In genomic region chr15:90099072-90099867, GRCh38 we compare ENCODE assay signal across 9 cellular contexts. TPM values are rescaled to one million over a fixed set of nuclear protein-coding genes. Genes with fewer than 3 reads are reported as not detected.
DNase-seq lines count a peak whose midpoint lies in the region; ATAC-seq, FAIRE-seq and TF ChIP-seq lines count a peak whose summit lies in the region.
"Had no signal": no experiment of that assay in that cellular context is flagged by ENCODE, and none has a peak within 500 bp of the region (broad histone marks: within the 10 kb centered on the region; RNA-seq: fewer than 3 reads in every experiment).

No MANE protein-coding gene starts in this region.

- no peak overlapping the region for H2BK5ac ChIP-seq in H1 (ENCODE audit: low read depth, low read length)

- H3K56ac ChIP-seq in H1 (replicated peaks; ENCODE audit: insufficient read length, low read depth, low read length) = no peak overlapping the region

- H3K27ac ChIP-seq in H1 (ENCODE audit: low read depth, low read length) = no peak overlapping the region
- H3K27ac ChIP-seq in spleen = peak overlapping the region; percentile 67 to 96 (median 91)

- TF ChIP-seq RAD21 in H1 (IDR thresholded peaks at IDR 0.05 in 1 of 2, conservative IDR thresholded peaks at IDR 0.05 in 1 of 2; ENCODE audit: low read depth in 2 of 2, low read length in 2 of 2) = no peak

- H2BK12ac ChIP-seq in H1 (ENCODE audit: low read depth, low read length) = 0 out of 2 replicates have a peak overlapping the region, but pooled peaks have one; percentile 17

- peak; percentile 20 for TF ChIP-seq POLR2A in GM19099 (IDR thresholded peaks at IDR 0.05; ENCODE audit: extremely low read depth, insufficient read length, low read depth)
- TF ChIP-seq POLR2A in H1 (IDR thresholded peaks at IDR 0.05; ENCODE audit: control extremely low read depth in 1 of 2, low read depth in 2 of 2, low read length in 2 of 2) = no peak
- no peak for TF ChIP-seq POLR2A in spleen (IDR thresholded peaks at IDR 0.05)

- H3K23ac ChIP-seq in H1 (ENCODE audit: insufficient read length) = no peak overlapping the region

- no peaks in the 10 kb centered on the region; a peak in 1 of 4 replicates for H3K79me2 ChIP-seq in H1 (ENCODE audit: control insufficient read depth in 1 of 2, insufficient read depth in 2 of 2, low read length in 2 of 2)

- no peak overlapping the region for H4K91ac ChIP-seq in H1 (replicated peaks; ENCODE audit: insufficient read length, low read length)

- peaks cover 0 to 15% (median 7%) of the 10 kb centered on the region in 4 experiments; a peak in 6 of 7 replicates for H3K4me1 ChIP-seq in H1 (replicated peaks in 1 of 4; ENCODE audit: control insufficient read depth in 3 of 4, insufficient read depth in 4 of 4, low read length in 3 of 4)
- H3K4me1 ChIP-seq in spleen = peaks cover 36 to 87% (median 75%) of the 10 kb centered on the region in 6 donors

- no peak overlapping the region for H3K4me2 ChIP-seq in H1 (ENCODE audit: insufficient read depth in 1 of 2, low read depth in 2 of 2, low read length in 2 of 2)

- FAIRE-seq in H1 (lab: Jason Lieb, UNC) = no peak

- no peak overlapping the region for H3K14ac ChIP-seq in H1 (ENCODE audit: insufficient read length)

- POLR2A ChIA-PET in H1 (lab: Charles Lee; ENCODE audit: partially characterized antibody) = interaction anchor here (1.0 to 1.4 kb wide), 3 partner anchors 100 to 744 kb away, joined by 3 read pairs; no protein-coding TSS in a partner anchor

- H2BK20ac ChIP-seq in H1 (ENCODE audit: low read length) = no peak overlapping the region

- ATAC-seq in HG03432 (IDR thresholded peaks at IDR 0.05; ENCODE audit: unreplicated experiment) (no peak), HG03521 (IDR thresholded peaks at IDR 0.05; ENCODE audit: unreplicated experiment) (no peak)
- ATAC-seq: left colon had no signal

- peaks cover 2% of the 10 kb centered on the region; the same call in 1 of the 2 replicates for H3K79me1 ChIP-seq in H1 (ENCODE audit: low read depth, low read length)

- H3K9ac ChIP-seq in H1 (replicated peaks in 1 of 4; ENCODE audit: extremely low read depth in 1 of 4, low read depth in 3 of 4, low read length in 3 of 4) = no peak overlapping the region

- no peak for TF ChIP-seq EP300 in H1 (IDR thresholded peaks at IDR 0.05; ENCODE audit: borderline replicate concordance in 1 of 2, low read depth in 2 of 2, low read length in 2 of 2)

- H4K20me1 ChIP-seq in H1 (replicated peaks in 1 of 2; ENCODE audit: control insufficient read depth in 1 of 2, insufficient read depth in 2 of 2, low read length in 2 of 2) = peaks cover 5 to 21% of the 10 kb centered on the region in 2 experiments

- no peak overlapping the region for H4K8ac ChIP-seq in H1 (ENCODE audit: extremely low read depth, insufficient read depth, low read length)

- H3K36me3 ChIP-seq in H1 (ENCODE audit: control insufficient read depth in 2 of 4, insufficient read depth in 4 of 4, low read length in 3 of 4) = no peaks in the 10 kb centered on the region
- H3K36me3 ChIP-seq in spleen = no peaks in the 10 kb centered on the region

- no peak overlapping the region for H2BK15ac ChIP-seq in H1 (ENCODE audit: low read length)

- no peak overlapping the region for H2AK5ac ChIP-seq in H1 (ENCODE audit: low read depth, low read length)

- TF ChIP-seq CTCF in H1 (IDR thresholded peaks at IDR 0.05; ENCODE audit: control extremely low read depth in 1 of 3, insufficient read depth in 1 of 3, low read depth in 1 of 3, low read length in 3 of 3) (no peak), spleen (IDR thresholded peaks at IDR 0.05 in 8 of 11, conservative IDR thresholded peaks at IDR 0.05 in 3 of 11) (peak in 1 of 11 experiments; percentile 19)

- H2BK120ac ChIP-seq in H1 (replicated peaks; ENCODE audit: low read depth, low read length) = no peak overlapping the region

- no peak overlapping the region for H4K5ac ChIP-seq in H1 (ENCODE audit: insufficient read length, low read depth, low read length)

- H3K18ac ChIP-seq in H1 (ENCODE audit: extremely low read depth, low read length) = no peak overlapping the region

- intact Hi-C loops in spleen (cut with DNase I; ENCODE audit: low total_unique reads) = no loop called here

- H3K4me3 ChIP-seq in H1 (ENCODE audit: extremely low read depth in 1 of 4, insufficient read depth in 2 of 4, low read depth in 3 of 4, low read length in 4 of 4) = no peak overlapping the region
- peak overlapping the region in 1 of 8 donors; percentile 98 for H3K4me3 ChIP-seq in spleen

- H3K9me3 ChIP-seq in H1 (ENCODE audit: insufficient read depth in 2 of 2, low read depth in 1 of 2, low read length in 1 of 2) = no peaks in the 10 kb centered on the region
- no peaks in the 10 kb centered on the region for H3K9me3 ChIP-seq in spleen

- CTCF ChIA-PET in H1 (lab: Charles Lee; ENCODE audit: partially characterized antibody) = interaction anchor here (0.5 to 7.2 kb wide), 11 partner anchors 12 to 711 kb away, joined by 3 to 56 read pairs (median 3); no protein-coding TSS in a partner anchor

- H3K27me3 ChIP-seq in H1 (replicated peaks in 1 of 4; ENCODE audit: control insufficient read depth in 3 of 4, extremely low read depth in 1 of 4, insufficient read depth in 3 of 4, low read length in 3 of 4) (peaks cover 0 to 12% (median 10%) of the 10 kb centered on the region in 4 experiments; a peak in 6 of 7 replicates), spleen (replicated peaks in 1 of 7) (no peaks in the 10 kb centered on the region)

- H3K23me2 ChIP-seq in H1 (ENCODE audit: low read depth, low read length) = peaks cover 9% of the 10 kb centered on the region

- DNase-seq in T-helper 2 cell (peak in 3 of 5 experiments; percentile 23 to 80 (median 60)), H1 (ENCODE audit: low read depth in 1 of 2, low spot score in 2 of 2) (no peak), spleen (peak; percentile 81), putamen (ENCODE audit: low spot score) (no peak), globus pallidus (ENCODE audit: low spot score) (no peak)

- WGBS in H1 (ENCODE audit: extremely low coverage in 1 of 2, insufficient coverage in 1 of 2, insufficient read length in 1 of 2, insufficient replicate concordance in 2 of 2, low coverage in 1 of 2, low lambda C conversion rate in 2 of 2, missing lambda C conversion rate in 1 of 2), 2 experiments = 82% methylated on average over 10 of the region's 10 CpGs; no CpG with 5 or more reads in 1 of the 2 experiments
- WGBS in spleen, 5 donors = 58 to 73% (median 70%) methylated on average over 10 of the region's 10 CpGs

- H3K4ac ChIP-seq in H1 (replicated peaks; ENCODE audit: insufficient read length, low read depth, low read length) = no peak overlapping the region

- no peak overlapping the region for H2AFZ ChIP-seq in H1 (ENCODE audit: low read length)

TF ChIP-seq in H1, 55 proteins besides CTCF, POLR2A, EP300 and RAD21:
- no peak for TF ChIP-seq EGR1 (IDR thresholded peaks at IDR 0.05; ENCODE audit: borderline replicate concordance, low read depth, low read length)
- no peak for TF ChIP-seq BCL11A (IDR thresholded peaks at IDR 0.05; ENCODE audit: low read depth in 2 of 2, low read length in 2 of 2)
- no peak for TF ChIP-seq BRCA1 (IDR thresholded peaks at IDR 0.05; ENCODE audit: low read depth, low read length)
- TF ChIP-seq SIRT6 (IDR thresholded peaks at IDR 0.05; ENCODE audit: low read length) = no peak
- no peak for TF ChIP-seq PHF8 (conservative IDR thresholded peaks at IDR 0.05; ENCODE audit: low read depth, low read length)
- TF ChIP-seq SAP30 (IDR thresholded peaks at IDR 0.05; ENCODE audit: insufficient read depth, insufficient replicate concordance, low read length) = no peak
- TF ChIP-seq TCF12 (IDR thresholded peaks at IDR 0.05; ENCODE audit: low read depth, low read length) = no peak
- no peak for TF ChIP-seq HDAC2 (IDR thresholded peaks at IDR 0.05; ENCODE audit: borderline replicate concordance in 1 of 2, low read depth in 2 of 2, low read length in 2 of 2)
- no peak for TF ChIP-seq ZNF274 (IDR thresholded peaks at IDR 0.05; ENCODE audit: borderline replicate concordance, extremely low read depth, low read length)
- no peak for TF ChIP-seq TEAD4 (IDR thresholded peaks at IDR 0.05; ENCODE audit: low read depth, low read length)
- no peak for TF ChIP-seq SIX5 (IDR thresholded peaks at IDR 0.05; ENCODE audit: low read depth, low read length)
- TF ChIP-seq SP4 (IDR thresholded peaks at IDR 0.05; ENCODE audit: low read length) = no peak
- no peak for TF ChIP-seq TBP (IDR thresholded peaks at IDR 0.05; ENCODE audit: low read depth, low read length)
- TF ChIP-seq SUZ12 (IDR thresholded peaks at IDR 0.05; ENCODE audit: low read length) = no peak
- TF ChIP-seq KDM4A (IDR thresholded peaks at IDR 0.05; ENCODE audit: low read depth, low read length, severe bottlenecking) = no peak
- no peak for TF ChIP-seq JUND (IDR thresholded peaks at IDR 0.05; ENCODE audit: low read length)

RNA-seq across cellular contexts. Expression of gene IDH2, which starts 3.0 kb away (rescaled TPM):
- 64.2 and 64.6 TPM in 2 replicates for total RNA-seq in H1 (2021; fragmentation: NEBNext Ultra II Directional; extraction: Animal tissue kit (Norgen Biotek cat#: 25700))
- polyA plus RNA-seq in H1 (2011; rRNA removed) (79.7 and 84.6 TPM in 2 replicates), spleen (10 to 100 TPM; 36.4 to 57.8 (median 53.5) TPM)
- polyA plus RNA-seq in H1 (2011; cell fraction: cytosol; rRNA removed) = 83.6 TPM
- 83.9 TPM for polyA plus RNA-seq in H1 (2011; cell fraction: nucleus; rRNA removed)
- 57.0 to 99.4 TPM (median 81.5 TPM) in 4 replicates for polyA plus RNA-seq in H1 (2012, experiment 1 of 2)
- polyA plus RNA-seq in H1 (2012, experiment 2 of 2) = 63.6 TPM
- 43.8 TPM for polyA plus RNA-seq in H1 (2013, experiment 1 of 2)
- polyA plus RNA-seq in H1 (2013, experiment 2 of 2) = 40.8 TPM
- polyA minus RNA-seq in H1 (2011; rRNA and poly(A)+ RNA removed) = 67.3 and 74.7 TPM in 2 replicates
- polyA minus RNA-seq in H1 (2011; cell fraction: cytosol; rRNA and poly(A)+ RNA removed) = 43.6 TPM
- polyA minus RNA-seq in H1 (2011; cell fraction: nucleus; rRNA and poly(A)+ RNA removed) = 18.6 TPM
- 10 to 100 TPM; 42.8 to 70.9 (median 52.5) TPM for total RNA-seq in spleen

Comparison
In these comparisons a context has a peak if more than half of its experiments do, and no peak if none do; other contexts are left out.
1. DNase-seq: peak in T-helper 2 cell (3 of 5) and spleen (single experiment); none in H1 (0 of 2), putamen (single experiment) and globus pallidus (single experiment).